In genomic region chr22:39818050-39818449, GRCh38 we compare ENCODE assay signal across 1 cellular context.
TF ChIP-seq lines count a peak whose summit lies in the region.

No MANE protein-coding gene starts in this region.

TF ChIP-seq in K562, 482 proteins besides CTCF, POLR2A, EP300 and RAD21 (continued from another document and continues in another):
- TF ChIP-seq DLX4 (CRISPR knock-in tag; IDR thresholded peaks at IDR 0.05) = no peak
- TF ChIP-seq RFX1 (IDR thresholded peaks at IDR 0.05) = no peak
- TF ChIP-seq NFE2 (IDR thresholded peaks at IDR 0.05; ENCODE audit: low read depth) = peak; percentile 81
- TF ChIP-seq ZBTB8A (IDR thresholded peaks at IDR 0.05; ENCODE audit: partially characterized antibody) = no peak
- no peak for TF ChIP-seq MCM7 (IDR thresholded peaks at IDR 0.05)
- TF ChIP-seq ZNF253 (CRISPR knock-in tag; conservative IDR thresholded peaks at IDR 0.05) = no peak
- TF ChIP-seq ZNF707 (CRISPR knock-in tag; conservative IDR thresholded peaks at IDR 0.05) = no peak
- 0 out of 4 replicates have a peak, but pooled peaks of 1 of the 2 experiments have one; percentile 29 for TF ChIP-seq FOXK2 (conservative IDR thresholded peaks at IDR 0.05 in 1 of 2, IDR thresholded peaks at IDR 0.05 in 1 of 2; ENCODE audit: low read depth in 2 of 2)
- peak in 1 of 2 experiments; percentile 33 for TF ChIP-seq E2F6 (IDR thresholded peaks at IDR 0.05; ENCODE audit: borderline replicate concordance in 1 of 2, extremely low read depth in 1 of 2, insufficient read depth in 1 of 2, insufficient read length in 1 of 2, low read depth in 1 of 2, low read length in 1 of 2, poor library complexity in 1 of 2, severe bottlenecking in 1 of 2)
- no peak for TF ChIP-seq JUNB (CRISPR knock-in tag; conservative IDR thresholded peaks at IDR 0.05)
- TF ChIP-seq CAMTA2 (CRISPR knock-in tag; conservative IDR thresholded peaks at IDR 0.05) = no peak
- no peak for TF ChIP-seq ETV1 (tag; conservative IDR thresholded peaks at IDR 0.05; ENCODE audit: low read depth)
- TF ChIP-seq PRPF4 (IDR thresholded peaks at IDR 0.05; ENCODE audit: insufficient read depth, low read depth, low read length, poor library complexity, severe bottlenecking) = no peak
- TF ChIP-seq RBM15 (IDR thresholded peaks at IDR 0.05; ENCODE audit: insufficient read depth, low read length) = no peak
- TF ChIP-seq BHLHE40 (IDR thresholded peaks at IDR 0.05; ENCODE audit: low read length) = peak; percentile 74
- TF ChIP-seq MNT (conservative IDR thresholded peaks at IDR 0.05) = 0 out of 4 replicates have a peak, but pooled peaks of 1 of the 2 experiments have one; percentile 25
- no peak for TF ChIP-seq ZNF699 (CRISPR knock-in tag; IDR thresholded peaks at IDR 0.05; ENCODE audit: insufficient replicate concordance)
- TF ChIP-seq ZNF766 (CRISPR knock-in tag; conservative IDR thresholded peaks at IDR 0.05) = no peak
- no peak for TF ChIP-seq ZNF41 (CRISPR knock-in tag; conservative IDR thresholded peaks at IDR 0.05)
- TF ChIP-seq HMG20A (CRISPR knock-in tag; conservative IDR thresholded peaks at IDR 0.05) = no peak
- TF ChIP-seq TRIM24 (IDR thresholded peaks at IDR 0.05) = no peak
- no peak for TF ChIP-seq STAT5A (IDR thresholded peaks at IDR 0.05; ENCODE audit: borderline replicate concordance, low read length)
- TF ChIP-seq PML (IDR thresholded peaks at IDR 0.05; ENCODE audit: low read length) = no peak
- peak; percentile 70 for TF ChIP-seq L3MBTL2 (IDR thresholded peaks at IDR 0.05)
- peak; percentile 89 for TF ChIP-seq ZNF592 (IDR thresholded peaks at IDR 0.05)
- peak; percentile 59 for TF ChIP-seq MGA (IDR thresholded peaks at IDR 0.05)
- TF ChIP-seq USF2 (CRISPR knock-in tag; IDR thresholded peaks at IDR 0.05) = no peak
- TF ChIP-seq CXXC5 (CRISPR knock-in tag; IDR thresholded peaks at IDR 0.05) = 0 out of 2 replicates have a peak, but pooled peaks have one; percentile 35
- 0 out of 2 replicates have a peak, but pooled peaks have one; percentile 41 for TF ChIP-seq ZNF311 (CRISPR knock-in tag; IDR thresholded peaks at IDR 0.05)
- TF ChIP-seq ZBTB11 (CRISPR knock-in tag; IDR thresholded peaks at IDR 0.05) = 0 out of 6 replicates have a peak, but pooled peaks of 1 of the 3 experiments have one; percentile 23
- TF ChIP-seq DPF2 (IDR thresholded peaks at IDR 0.05) = 0 out of 2 replicates have a peak, but pooled peaks have one; percentile 38
- TF ChIP-seq ZNF3 (CRISPR knock-in tag; IDR thresholded peaks at IDR 0.05) = no peak
- no peak for TF ChIP-seq RFX7 (CRISPR knock-in tag; IDR thresholded peaks at IDR 0.05)
